Comparison of ENCODE assay signal across 9 cellular contexts in the genomic region with DNA sequence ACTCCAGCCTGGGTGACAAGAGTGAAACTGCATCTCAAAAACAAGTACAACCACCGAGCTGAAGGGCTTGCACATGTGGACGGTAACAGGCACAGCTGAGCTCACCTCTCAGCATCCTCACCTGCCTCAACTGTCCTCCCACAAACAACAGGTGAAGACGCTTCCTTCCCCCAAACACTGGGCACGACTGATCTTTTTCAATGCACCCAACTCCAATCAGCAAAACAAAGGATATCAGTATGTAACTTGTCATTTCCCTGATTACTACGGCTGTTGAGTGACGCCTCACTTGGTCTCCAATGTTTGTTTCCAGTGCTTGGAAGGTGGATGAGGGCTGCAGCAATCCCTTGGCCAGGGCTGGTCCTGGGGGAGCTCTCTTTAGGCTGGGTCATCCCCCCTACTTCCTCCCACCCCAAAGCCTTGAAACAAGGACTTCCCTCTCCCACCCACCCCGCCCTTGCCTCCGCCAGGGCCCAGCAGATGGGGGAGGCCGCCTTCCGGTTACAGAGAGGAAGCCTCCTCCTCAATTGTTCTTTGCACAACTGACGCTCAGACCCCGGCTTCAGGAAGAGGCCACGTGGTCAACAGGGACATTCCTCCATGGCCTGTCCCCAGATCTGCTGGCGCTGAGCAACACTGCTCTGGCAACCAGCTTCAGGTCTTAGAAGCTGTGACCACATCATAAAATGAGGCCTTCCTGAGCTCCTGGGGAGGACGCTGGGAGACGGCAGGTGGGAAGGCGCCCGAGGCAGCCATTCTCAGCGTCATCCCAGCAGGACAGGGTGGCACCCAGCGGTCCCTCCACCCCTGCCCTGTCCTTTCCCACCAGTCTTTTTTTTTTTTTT. TPM values are rescaled to one million over a fixed set of nuclear protein-coding genes. Genes with fewer than 3 reads are reported as not detected.
DNase-seq lines count a peak whose midpoint lies in the region; ATAC-seq and TF ChIP-seq lines count a peak whose summit lies in the region.
"Had no signal": no experiment of that assay in that cellular context is flagged by ENCODE, and none has a peak within 500 bp of the region (broad histone marks: within the 10 kb centered on the region; RNA-seq: fewer than 3 reads in every experiment).

No MANE protein-coding gene starts in this region.

- intact Hi-C loops in activated CD4-positive, alpha-beta memory T cell treated with anti-CD3 and anti-CD28 coated beads for 36 hours (cut with micrococcal nuclease) = loop anchor here (1.0 to 5.0 kb wide), 7 partner anchors 18 to 462 kb away; a partner anchor contains a TSS
- intact Hi-C loops in heart right ventricle (cut with DNase I) = loop anchor here in 4 of 10 donors (5.0 to 10.0 kb wide), 3 partner anchors 64 to 93 kb away; no protein-coding TSS in a partner anchor

- H3K9me3 Mint-ChIP-seq in activated CD4-positive, alpha-beta memory T cell treated with anti-CD3 and anti-CD28 coated beads for 36 hours = no peaks in the 10 kb centered on the region
- H3K9me3 Mint-ChIP-seq in stimulated activated naive CD8-positive, alpha-beta T cell treated with anti-CD3 and anti-CD28 coated beads, Interleukin-15, Interleukin-2, amounts not matched to agents 100 ng/mL and 50 ng/mL, for 24 hours = no peaks in the 10 kb centered on the region
- H3K9me3 Mint-ChIP-seq: brain had no signal

- H3K27ac ChIP-seq in HL-60 (replicated peaks) (peak overlapping the region; percentile 95), heart right ventricle (peak overlapping the region; percentile 65 to 99 (median 96))

- no peaks in the 10 kb centered on the region for H3K27me3 ChIP-seq in HL-60 (ENCODE audit: insufficient read depth, poor library complexity, severe bottlenecking)
- no peaks in the 10 kb centered on the region for H3K27me3 ChIP-seq in heart right ventricle

- 16 to 20% methylated on average over 20 of the region's 20 CpGs for WGBS in heart right ventricle, 2 donors

- peak overlapping the region; percentile 97 for H3K27ac Mint-ChIP-seq in activated CD4-positive, alpha-beta memory T cell treated with anti-CD3 and anti-CD28 coated beads for 36 hours
- peak overlapping the region; percentile 97 for H3K27ac Mint-ChIP-seq in stimulated activated naive CD8-positive, alpha-beta T cell treated with anti-CD3 and anti-CD28 coated beads, Interleukin-15, Interleukin-2, amounts not matched to agents 100 ng/mL and 50 ng/mL, for 24 hours
- H3K27ac Mint-ChIP-seq: brain had no signal

- H3K4me1 ChIP-seq in heart right ventricle = peaks cover 44 to 100% (median 86%) of the 10 kb centered on the region in 9 donors

- H3K4me3 Mint-ChIP-seq in activated CD4-positive, alpha-beta memory T cell treated with anti-CD3 and anti-CD28 coated beads for 36 hours = peak overlapping the region; percentile 99
- peak overlapping the region; percentile 92 for H3K4me3 Mint-ChIP-seq in stimulated activated naive CD8-positive, alpha-beta T cell treated with anti-CD3 and anti-CD28 coated beads, Interleukin-15, Interleukin-2, amounts not matched to agents 100 ng/mL and 50 ng/mL, for 24 hours
- H3K4me3 Mint-ChIP-seq: brain had no signal

- H3K36me3 ChIP-seq in heart right ventricle = no peaks in the 10 kb centered on the region

- no peaks in the 10 kb centered on the region for H3K27me3 Mint-ChIP-seq in activated CD4-positive, alpha-beta memory T cell treated with anti-CD3 and anti-CD28 coated beads for 36 hours
- no peaks in the 10 kb centered on the region for H3K27me3 Mint-ChIP-seq in stimulated activated naive CD8-positive, alpha-beta T cell treated with anti-CD3 and anti-CD28 coated beads, Interleukin-15, Interleukin-2, amounts not matched to agents 100 ng/mL and 50 ng/mL, for 24 hours

- CTCF ChIA-PET in activated CD4-positive, alpha-beta memory T cell treated with anti-CD3 and anti-CD28 coated beads for 36 hours (lab: Charles Lee) = interaction anchor here (0.6 to 11.5 kb wide), 4 partner anchors 15 to 106 kb away, joined by 3 to 109 read pairs (median 4); no protein-coding TSS in a partner anchor

- H3K36me3 Mint-ChIP-seq in activated CD4-positive, alpha-beta memory T cell treated with anti-CD3 and anti-CD28 coated beads for 36 hours = peaks cover 41% of the 10 kb centered on the region
- peaks cover 30% of the 10 kb centered on the region for H3K36me3 Mint-ChIP-seq in stimulated activated naive CD8-positive, alpha-beta T cell treated with anti-CD3 and anti-CD28 coated beads, Interleukin-15, Interleukin-2, amounts not matched to agents 100 ng/mL and 50 ng/mL, for 24 hours (ENCODE audit: low read depth)
- H3K36me3 Mint-ChIP-seq: brain had no signal

- H3K4me3 ChIP-seq in HL-60 (replicated peaks; ENCODE audit: insufficient read depth, low read length) (peak overlapping the region; percentile 63), heart right ventricle (peak overlapping the region in 7 of 10 donors; percentile 3 to 86 (median 18))

- POLR2A ChIA-PET in activated CD4-positive, alpha-beta memory T cell treated with anti-CD3 and anti-CD28 coated beads for 36 hours (lab: Charles Lee) = interaction anchor here (0.9 to 11.6 kb wide), 5 partner anchors 11 to 145 kb away, joined by 3 to 180 read pairs (median 5); a partner anchor contains a TSS

- TF ChIP-seq CTCF in HL-60 (IDR thresholded peaks at IDR 0.05; ENCODE audit: insufficient read depth, low read length) (no peak), heart right ventricle (IDR thresholded peaks at IDR 0.05) (no peak)

- DNase-seq in HL-60 (ENCODE audit: low read depth in 1 of 2, low spot score in 1 of 2) (peak; percentile 94 to 96), heart right ventricle (peak; percentile 81 to 92), DMS53 treated with DMSO at 0.1 percent for 48 hours (lab: John Stamatoyannopoulos, UW; ENCODE audit: unreplicated experiment) (no peak), inferior parietal cortex (ENCODE audit: extremely low spot score) (no peak), DMS79 treated with DMSO at 0.1 percent for 48 hours (lab: John Stamatoyannopoulos, UW) (no peak)
- peak; percentile 80 for DNase-seq in activated CD4-positive, alpha-beta memory T cell treated with anti-CD3 and anti-CD28 coated beads for 36 hours

- ATAC-seq in heart right ventricle (peak; percentile 50 to 73 (median 63)), HG02678 (IDR thresholded peaks at IDR 0.05; ENCODE audit: unreplicated experiment) (no peak)

- H3K4me1 Mint-ChIP-seq in activated CD4-positive, alpha-beta memory T cell treated with anti-CD3 and anti-CD28 coated beads for 36 hours (ENCODE audit: low read depth) = peaks cover 56% of the 10 kb centered on the region
- peaks cover 72% of the 10 kb centered on the region for H3K4me1 Mint-ChIP-seq in stimulated activated naive CD8-positive, alpha-beta T cell treated with anti-CD3 and anti-CD28 coated beads, Interleukin-15, Interleukin-2, amounts not matched to agents 100 ng/mL and 50 ng/mL, for 24 hours (ENCODE audit: low read depth)

- no peaks in the 10 kb centered on the region for H3K9me3 ChIP-seq in heart right ventricle

RNA-seq across cellular contexts. Expression of a gene that starts 5.9 kb away (rescaled TPM):
- total RNA-seq in activated CD4-positive, alpha-beta memory T cell treated with anti-CD3 and anti-CD28 coated beads for 36 hours = 10 to 100 TPM; 34.0 to 36.2 TPM
- 10 to 100 TPM; 21.0 to 53.1 (median 32.3) TPM for total RNA-seq in heart right ventricle
- polyA plus RNA-seq in heart right ventricle = 10 to 100 TPM in 1 of 2 donors, 1 to 10 TPM in 1; 7.0 to 27.3 TPM

RNA-seq across cellular contexts. Expression of a gene that starts 19.1 kb away (rescaled TPM):
- total RNA-seq in activated CD4-positive, alpha-beta memory T cell treated with anti-CD3 and anti-CD28 coated beads for 36 hours = not detected
- total RNA-seq in heart right ventricle = 100 to 1,000 TPM in 5 of 10 donors, 10 to 100 TPM in 5; 76.1 to 140 (median 102) TPM
- polyA plus RNA-seq in heart right ventricle = 100 to 1,000 TPM in 1 of 2 donors, 10 to 100 TPM in 1; 42.6 to 129 TPM

Comparison
In these comparisons a context has a peak if more than half of its experiments do, and no peak if none do; other contexts are left out.
1. DNase-seq: peak in HL-60 (2 of 2), activated CD4-positive, alpha-beta memory T cell treated with anti-CD3 and anti-CD28 coated beads for 36 hours (single experiment) and heart right ventricle (2 of 2); none in DMS53 treated with DMSO at 0.1 percent for 48 hours (single experiment), inferior parietal cortex (single experiment) and DMS79 treated with DMSO at 0.1 percent for 48 hours (single experiment).
2. RNA of a gene that starts 19.1 kb away (total RNA-seq): 76.1 to 140 TPM in heart right ventricle; not detected in activated CD4-positive, alpha-beta memory T cell treated with anti-CD3 and anti-CD28 coated beads for 36 hours; every median in the first group is over 10 times any median in the second.